13 cellular contexts compared by ENCODE assay signal in the genomic region with DNA sequence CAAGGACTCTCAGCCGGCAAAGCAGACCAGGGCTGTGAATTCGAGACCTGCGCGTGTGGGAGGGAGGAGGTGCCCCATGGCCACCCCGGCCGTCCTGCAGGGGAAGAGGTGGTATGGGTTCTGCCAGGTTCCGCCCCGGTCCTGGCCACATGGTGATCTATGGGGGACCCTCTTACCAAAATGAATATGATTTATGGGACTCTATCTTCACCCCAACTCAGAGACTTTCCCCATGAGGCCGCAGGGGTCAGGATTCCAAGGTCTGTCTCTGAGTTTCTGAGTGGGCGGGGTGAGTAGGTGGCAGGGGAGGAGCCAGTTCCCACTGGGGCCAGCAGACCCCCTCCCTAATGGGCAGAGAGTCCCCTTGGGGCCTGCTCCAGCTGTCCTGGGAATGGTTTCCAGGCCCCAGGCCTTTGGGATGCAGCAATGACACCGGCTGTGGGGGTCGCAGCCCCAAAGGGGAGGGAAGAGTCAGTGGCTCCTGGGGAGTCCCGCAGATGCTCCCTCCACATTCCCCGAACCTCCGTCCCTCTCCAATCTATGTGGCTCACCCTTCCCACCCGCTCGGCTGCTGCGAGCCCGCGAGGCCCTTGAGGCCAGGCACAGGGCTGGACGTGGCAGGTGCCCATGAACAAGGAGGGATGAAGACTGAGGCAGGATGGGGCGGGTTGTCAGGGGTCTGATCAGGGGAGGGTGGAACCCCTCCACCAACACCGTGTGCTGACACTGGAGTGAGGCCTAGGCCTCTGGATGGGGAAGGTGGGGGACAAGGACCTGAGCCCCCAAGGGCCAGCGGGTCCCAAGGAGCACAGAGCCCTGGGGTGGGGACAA. TPM values are rescaled to one million over a fixed set of nuclear protein-coding genes. Genes with fewer than 3 reads are reported as not detected.
A peak's percentile ranks its signal among the peaks of the same experiment; 100 is the strongest.
DNase-seq lines count a peak whose midpoint lies in the region; ATAC-seq and TF ChIP-seq lines count a peak whose summit lies in the region.
"Had no signal": no experiment of that assay in that cellular context is flagged by ENCODE, and none has a peak within 500 bp of the region (broad histone marks: within the 10 kb centered on the region; RNA-seq: fewer than 3 reads in every experiment).

No MANE protein-coding gene starts in this region.

- no peak for ATAC-seq in activated T-helper 17 cell treated with anti-CD3 and anti-CD28 coated beads, Interleukin-2, amount 50 U/mL, for 72 hours (replicated peaks)

- peak overlapping the region; percentile 10 for H2BK120ac ChIP-seq in mesendoderm (ENCODE audit: low read depth, low read length)

- H3K4me3 ChIP-seq in colonic mucosa (no peak overlapping the region), mesendoderm (ENCODE audit: low read length) (no peak overlapping the region), skin epidermis (no peak overlapping the region)
- H3K4me3 ChIP-seq: cardiac muscle cell had no signal

- H3K9ac ChIP-seq in colonic mucosa (ENCODE audit: low read depth in 2 of 2, low read length in 2 of 2) (peak overlapping the region; percentile 19 to 20), mesendoderm (ENCODE audit: low read length) (no peak overlapping the region)

- H3K23ac ChIP-seq in mesendoderm (ENCODE audit: low read length) = no peak overlapping the region

- H3K27ac ChIP-seq in colonic mucosa (peak overlapping the region; percentile 62), mesendoderm (ENCODE audit: low read depth, low read length) (no peak overlapping the region), skin epidermis (peak overlapping the region in 12 of 21 experiments; percentile 9 to 83 (median 42))
- H3K27ac ChIP-seq: cardiac muscle cell had no signal

- DNase-seq in CD14-positive monocyte (ENCODE audit: low spot score) (no peak), colonic mucosa (no peak), mesendoderm (no peak), NCI-H2029 treated with DMSO at 0.1 percent for 48 hours (lab: John Stamatoyannopoulos, UW) (no peak)
- no peak for DNase-seq in stimulated activated CD4-positive, alpha-beta T cell treated with anti-CD3 and anti-CD28 coated beads, Interleukin-2, amount 100 ng/mL, for 48 hours
- DNase-seq in stimulated activated CD4-positive, alpha-beta T cell treated with anti-CD3 and anti-CD28 coated beads, Interleukin-12 subunit alpha, Interleukin-12 subunit beta, amount 100 ng/mL, for 4 hours = no peak
- DNase-seq: activated CD4-positive, alpha-beta T cell treated with anti-CD3 and anti-CD28 coated beads for 48 hours; activated naive CD8-positive, alpha-beta T cell treated with anti-CD3 and anti-CD28 coated beads for 36 hours; NCI-H1417; NCI-H446 treated with DMSO at 0.1 percent for 48 hours had no signal

- H3K4me1 ChIP-seq in colonic mucosa (no peaks in the 10 kb centered on the region), mesendoderm (ENCODE audit: control insufficient read depth, low read depth, low read length) (peaks cover 16% of the 10 kb centered on the region)

- peaks cover 39% of the 10 kb centered on the region for H3K4me1 Mint-ChIP-seq in CD14-positive monocyte
- peaks cover 7% of the 10 kb centered on the region for H3K4me1 Mint-ChIP-seq in activated T-helper 17 cell treated with anti-CD3 and anti-CD28 coated beads, Interleukin-2, amount 50 U/mL, for 72 hours

- H3K27ac Mint-ChIP-seq in CD14-positive monocyte = peak overlapping the region in 5 of 7 donors; percentile 35 to 93 (median 81)
- no peak overlapping the region for H3K27ac Mint-ChIP-seq in activated T-helper 17 cell treated with anti-CD3 and anti-CD28 coated beads, Interleukin-2, amount 50 U/mL, for 72 hours
- H3K27ac Mint-ChIP-seq: activated naive CD8-positive, alpha-beta T cell treated with anti-CD3 and anti-CD28 coated beads for 36 hours had no signal

- peak overlapping the region; percentile 1 for H3K4ac ChIP-seq in mesendoderm (ENCODE audit: low read depth, low read length)

- no CpG with 5 or more reads among the region's 24 CpGs for WGBS in mesendoderm (ENCODE audit: extremely low coverage, insufficient coverage, low lambda C conversion rate)

- H3K4me3 Mint-ChIP-seq in CD14-positive monocyte = no peak overlapping the region
- H3K4me3 Mint-ChIP-seq in activated T-helper 17 cell treated with anti-CD3 and anti-CD28 coated beads, Interleukin-2, amount 50 U/mL, for 72 hours = no peak overlapping the region

- H3K18ac ChIP-seq in mesendoderm (ENCODE audit: low read length) = peak overlapping the region; percentile 8

- H3K4me2 ChIP-seq in mesendoderm (ENCODE audit: low read length) = no peak overlapping the region

- intact Hi-C loops in CD14-positive monocyte (cut with micrococcal nuclease) = loop anchor here in 1 of 2 donors (10.0 kb wide), 1 partner anchor 49 kb away; no protein-coding TSS in a partner anchor
- intact Hi-C loops in colonic mucosa (cut with DNase I) = no loop called here

- no peaks in the 10 kb centered on the region for H3K9me3 ChIP-seq in colonic mucosa

- H3K9me3 Mint-ChIP-seq in CD14-positive monocyte = peaks cover 0 to 5% (median 0%) of the 10 kb centered on the region in 7 donors
- H3K9me3 Mint-ChIP-seq in activated T-helper 17 cell treated with anti-CD3 and anti-CD28 coated beads, Interleukin-2, amount 50 U/mL, for 72 hours = peaks cover 3% of the 10 kb centered on the region
- H3K9me3 Mint-ChIP-seq: activated naive CD8-positive, alpha-beta T cell treated with anti-CD3 and anti-CD28 coated beads for 36 hours had no signal

- peaks cover 0 to 4% (median 0%) of the 10 kb centered on the region in 3 donors for H3K27me3 Mint-ChIP-seq in CD14-positive monocyte (ENCODE audit: low read depth in 3 of 3)
- H3K27me3 Mint-ChIP-seq in activated T-helper 17 cell treated with anti-CD3 and anti-CD28 coated beads, Interleukin-2, amount 50 U/mL, for 72 hours = no peaks in the 10 kb centered on the region
- H3K27me3 Mint-ChIP-seq: activated naive CD8-positive, alpha-beta T cell treated with anti-CD3 and anti-CD28 coated beads for 36 hours had no signal

- H4K8ac ChIP-seq in mesendoderm (ENCODE audit: low read depth, low read length) = no peak overlapping the region

- H2AK5ac ChIP-seq in mesendoderm (ENCODE audit: low read length) = no peak overlapping the region

- no peak overlapping the region for H2BK15ac ChIP-seq in mesendoderm (replicated peaks; ENCODE audit: low read depth)

- H3K36me3 ChIP-seq in colonic mucosa (no peaks in the 10 kb centered on the region), mesendoderm (ENCODE audit: control insufficient read depth, insufficient read depth, low read length) (no peaks in the 10 kb centered on the region)
- H3K36me3 ChIP-seq: cardiac muscle cell had no signal

- peaks cover 2 to 4% of the 10 kb centered on the region in 2 donors for H3K36me3 Mint-ChIP-seq in CD14-positive monocyte
- no peaks in the 10 kb centered on the region for H3K36me3 Mint-ChIP-seq in activated T-helper 17 cell treated with anti-CD3 and anti-CD28 coated beads, Interleukin-2, amount 50 U/mL, for 72 hours (ENCODE audit: low read depth)
- H3K36me3 Mint-ChIP-seq: activated naive CD8-positive, alpha-beta T cell treated with anti-CD3 and anti-CD28 coated beads for 36 hours had no signal

- H2BK5ac ChIP-seq in mesendoderm (ENCODE audit: low read length) = no peak overlapping the region

- H3K56ac ChIP-seq in mesendoderm (ENCODE audit: low read length) = no peak overlapping the region

- H3K79me2 ChIP-seq in mesendoderm (ENCODE audit: control insufficient read depth, insufficient read depth, low read length) = no peaks in the 10 kb centered on the region

- TF ChIP-seq CTCF in CD14-positive monocyte (IDR thresholded peaks at IDR 0.05) (no peak), colonic mucosa (IDR thresholded peaks at IDR 0.05) (no peak)

- H3K79me1 ChIP-seq in mesendoderm (ENCODE audit: low read length) = peaks cover 6% of the 10 kb centered on the region

- H3K27me3 ChIP-seq in colonic mucosa = no peaks in the 10 kb centered on the region
- H3K27me3 ChIP-seq in mesendoderm (ENCODE audit: insufficient read depth, low read length, poor library complexity) = no peaks in the 10 kb centered on the region
- H3K27me3 ChIP-seq: cardiac muscle cell had no signal

- no peak overlapping the region for H4K5ac ChIP-seq in mesendoderm (ENCODE audit: low read length)

RNA-seq across cellular contexts. Expression of a gene that starts 20.1 kb away (rescaled TPM):
- polyA plus RNA-seq in CD14-positive monocyte = 1 to 10 TPM; 1.4 to 2.2 TPM
- 10 to 100 TPM; 49.3 to 99.4 TPM for total RNA-seq in colonic mucosa
- polyA plus RNA-seq in mesendoderm (2013, experiment 1 of 2) = 14.3 TPM
- polyA plus RNA-seq in mesendoderm (2013, experiment 2 of 2) = 14.2 TPM
- total RNA-seq in activated T-helper 17 cell treated with anti-CD3 and anti-CD28 coated beads, Interleukin-2, amount 50 U/mL, for 72 hours = 10 to 100 TPM; 63.8 to 65.9 TPM
